Comparison of ENCODE assay signal across 1 cellular context in genomic region chr18:3972291-3972985, GRCh38.
TF ChIP-seq lines count a peak whose summit lies in the region.

No MANE protein-coding gene starts in this region.

TF ChIP-seq in GM23338, 12 proteins besides CTCF, POLR2A, EP300 and RAD21 (continued from another document):
- TF ChIP-seq POLR2AphosphoS5 (IDR thresholded peaks at IDR 0.05; ENCODE audit: low read depth), result no peak
